Comparison of ENCODE assay signal across 8 cellular contexts in genomic region chr9:136882109-136882946, GRCh38. TPM values are rescaled to one million over a fixed set of nuclear protein-coding genes. Genes with fewer than 3 reads are reported as not detected.
DNase-seq lines count a peak whose midpoint lies in the region; ATAC-seq and TF ChIP-seq lines count a peak whose summit lies in the region.

No MANE protein-coding gene starts in this region.

- H3K4me1 ChIP-seq in CD8-positive, alpha-beta memory T cell (ENCODE audit: insufficient read depth, low read length), result peaks cover 34% of the 10 kb centered on the region

- no peaks in the 10 kb centered on the region for H3K36me3 ChIP-seq in CD8-positive, alpha-beta memory T cell (ENCODE audit: insufficient read depth, low read length)

- H3K27me3 ChIP-seq in CD8-positive, alpha-beta memory T cell (ENCODE audit: insufficient read depth, low read length, poor library complexity, severe bottlenecking), result no peaks in the 10 kb centered on the region

- H3K4me3 ChIP-seq in CD8-positive, alpha-beta memory T cell (ENCODE audit: low read length), result peak overlapping the region; percentile 83

- peak overlapping the region; percentile 72 for H3K27ac ChIP-seq in CD8-positive, alpha-beta memory T cell (ENCODE audit: low read depth, low read length)

- H3K36me3 Mint-ChIP-seq in CD8-positive, alpha-beta memory T cell, result peaks cover 0 to 3% (median 0%) of the 10 kb centered on the region in 3 donors
- H3K36me3 Mint-ChIP-seq in activated naive CD8-positive, alpha-beta T cell, result no peaks in the 10 kb centered on the region

- no peaks in the 10 kb centered on the region for H3K27me3 Mint-ChIP-seq in CD8-positive, alpha-beta memory T cell
- no peaks in the 10 kb centered on the region for H3K27me3 Mint-ChIP-seq in activated naive CD8-positive, alpha-beta T cell

- H3K9me3 ChIP-seq in CD8-positive, alpha-beta memory T cell (ENCODE audit: low read length), result no peaks in the 10 kb centered on the region

- no peaks in the 10 kb centered on the region for H3K9me3 Mint-ChIP-seq in CD8-positive, alpha-beta memory T cell
- H3K9me3 Mint-ChIP-seq in activated naive CD8-positive, alpha-beta T cell (ENCODE audit: low read depth), result no peaks in the 10 kb centered on the region

- H3K4me1 Mint-ChIP-seq in CD8-positive, alpha-beta memory T cell, result peaks cover 22 to 39% (median 22%) of the 10 kb centered on the region in 3 donors
- H3K4me1 Mint-ChIP-seq in activated naive CD8-positive, alpha-beta T cell (ENCODE audit: low read depth), result peaks cover 35% of the 10 kb centered on the region

- ATAC-seq in SK-N-SH treated with all-trans-retinoic acid at 6 μM for 48 hours, result peak; percentile 11; the same call in 2 of the 3 replicates
- ATAC-seq in HG03159 (IDR thresholded peaks at IDR 0.05; ENCODE audit: unreplicated experiment), result no peak

- peak; percentile 57 to 93 (median 85) for DNase-seq in CD8-positive, alpha-beta memory T cell
- DNase-seq in H4 (ENCODE audit: low spot score) (peak; percentile 86), kidney glomerular epithelial cell (lab: John Stamatoyannopoulos, UW) (peak; percentile 72), GF-D8 (lab: John Stamatoyannopoulos, UW) (no peak)
- DNase-seq in stimulated activated CD8-positive, alpha-beta memory T cell treated with anti-CD3 and anti-CD28 coated beads, Interleukin-15, amount 100 ng/mL, for 24 hours (ENCODE audit: low read depth), result peak; percentile 57

- POLR2A ChIA-PET in CD8-positive, alpha-beta memory T cell (lab: Charles Lee), result interaction anchor here (0.5 to 1.7 kb wide), 4 partner anchors 16 to 40 kb away, joined by 3 to 5 read pairs (median 4); partner anchors contain the start of genes AJM1 and EDF1

- H3K27ac Mint-ChIP-seq in CD8-positive, alpha-beta memory T cell, result peak overlapping the region; percentile 89 to 99 (median 94)
- H3K27ac Mint-ChIP-seq in activated naive CD8-positive, alpha-beta T cell, result peak overlapping the region; percentile 94

- CTCF ChIA-PET in CD8-positive, alpha-beta memory T cell (lab: Charles Lee), result interaction anchor here (1.0 to 4.8 kb wide), 7 partner anchors 22 to 163 kb away, joined by 3 to 23 read pairs (median 4); partner anchors contain the start of gene AJM1

- H3K4me3 Mint-ChIP-seq in CD8-positive, alpha-beta memory T cell, result peak overlapping the region; percentile 76 to 93 (median 80)
- H3K4me3 Mint-ChIP-seq in activated naive CD8-positive, alpha-beta T cell, result peak overlapping the region; percentile 83

TF ChIP-seq in SK-N-SH treated with all-trans-retinoic acid at 6 μM for 48 hours, 23 proteins besides CTCF, POLR2A, EP300 and RAD21:
- TF ChIP-seq, protein P1, sequence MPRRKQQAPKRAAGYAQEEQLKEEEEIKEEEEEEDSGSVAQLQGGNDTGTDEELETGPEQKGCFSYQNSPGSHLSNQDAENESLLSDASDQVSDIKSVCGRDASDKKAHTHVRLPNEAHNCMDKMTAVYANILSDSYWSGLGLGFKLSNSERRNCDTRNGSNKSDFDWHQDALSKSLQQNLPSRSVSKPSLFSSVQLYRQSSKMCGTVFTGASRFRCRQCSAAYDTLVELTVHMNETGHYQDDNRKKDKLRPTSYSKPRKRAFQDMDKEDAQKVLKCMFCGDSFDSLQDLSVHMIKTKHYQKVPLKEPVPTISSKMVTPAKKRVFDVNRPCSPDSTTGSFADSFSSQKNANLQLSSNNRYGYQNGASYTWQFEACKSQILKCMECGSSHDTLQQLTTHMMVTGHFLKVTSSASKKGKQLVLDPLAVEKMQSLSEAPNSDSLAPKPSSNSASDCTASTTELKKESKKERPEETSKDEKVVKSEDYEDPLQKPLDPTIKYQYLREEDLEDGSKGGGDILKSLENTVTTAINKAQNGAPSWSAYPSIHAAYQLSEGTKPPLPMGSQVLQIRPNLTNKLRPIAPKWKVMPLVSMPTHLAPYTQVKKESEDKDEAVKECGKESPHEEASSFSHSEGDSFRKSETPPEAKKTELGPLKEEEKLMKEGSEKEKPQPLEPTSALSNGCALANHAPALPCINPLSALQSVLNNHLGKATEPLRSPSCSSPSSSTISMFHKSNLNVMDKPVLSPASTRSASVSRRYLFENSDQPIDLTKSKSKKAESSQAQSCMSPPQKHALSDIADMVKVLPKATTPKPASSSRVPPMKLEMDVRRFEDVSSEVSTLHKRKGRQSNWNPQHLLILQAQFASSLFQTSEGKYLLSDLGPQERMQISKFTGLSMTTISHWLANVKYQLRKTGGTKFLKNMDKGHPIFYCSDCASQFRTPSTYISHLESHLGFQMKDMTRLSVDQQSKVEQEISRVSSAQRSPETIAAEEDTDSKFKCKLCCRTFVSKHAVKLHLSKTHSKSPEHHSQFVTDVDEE (CRISPR knock-in tag; IDR thresholded peaks at IDR 0.05), result no peak
- TF ChIP-seq, protein P2, sequence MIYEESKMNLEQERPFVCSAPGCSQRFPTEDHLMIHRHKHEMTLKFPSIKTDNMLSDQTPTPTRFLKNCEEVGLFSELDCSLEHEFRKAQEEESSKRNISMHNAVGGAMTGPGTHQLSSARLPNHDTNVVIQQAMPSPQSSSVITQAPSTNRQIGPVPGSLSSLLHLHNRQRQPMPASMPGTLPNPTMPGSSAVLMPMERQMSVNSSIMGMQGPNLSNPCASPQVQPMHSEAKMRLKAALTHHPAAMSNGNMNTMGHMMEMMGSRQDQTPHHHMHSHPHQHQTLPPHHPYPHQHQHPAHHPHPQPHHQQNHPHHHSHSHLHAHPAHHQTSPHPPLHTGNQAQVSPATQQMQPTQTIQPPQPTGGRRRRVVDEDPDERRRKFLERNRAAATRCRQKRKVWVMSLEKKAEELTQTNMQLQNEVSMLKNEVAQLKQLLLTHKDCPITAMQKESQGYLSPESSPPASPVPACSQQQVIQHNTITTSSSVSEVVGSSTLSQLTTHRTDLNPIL (CRISPR knock-in tag; IDR thresholded peaks at IDR 0.05; ENCODE audit: low read depth), result no peak
- TF ChIP-seq RARB (CRISPR knock-in tag; IDR thresholded peaks at IDR 0.05) (no peak), SNAI2 (CRISPR knock-in tag; IDR thresholded peaks at IDR 0.05) (no peak), ZNF565 (CRISPR knock-in tag; conservative IDR thresholded peaks at IDR 0.05; ENCODE audit: low read depth) (no peak), ZNF8 (CRISPR knock-in tag; IDR thresholded peaks at IDR 0.05) (no peak), TCF4 (CRISPR knock-in tag; IDR thresholded peaks at IDR 0.05; ENCODE audit: borderline replicate concordance) (no peak), GLIS3 (CRISPR knock-in tag; IDR thresholded peaks at IDR 0.05) (no peak), ZC3H10 (CRISPR knock-in tag; IDR thresholded peaks at IDR 0.05) (no peak), PPARA (CRISPR knock-in tag; IDR thresholded peaks at IDR 0.05; ENCODE audit: borderline replicate concordance) (no peak), ESRRG (CRISPR knock-in tag; IDR thresholded peaks at IDR 0.05) (no peak), ISL1 (CRISPR knock-in tag; IDR thresholded peaks at IDR 0.05) (no peak)
- TF ChIP-seq, protein P3, sequence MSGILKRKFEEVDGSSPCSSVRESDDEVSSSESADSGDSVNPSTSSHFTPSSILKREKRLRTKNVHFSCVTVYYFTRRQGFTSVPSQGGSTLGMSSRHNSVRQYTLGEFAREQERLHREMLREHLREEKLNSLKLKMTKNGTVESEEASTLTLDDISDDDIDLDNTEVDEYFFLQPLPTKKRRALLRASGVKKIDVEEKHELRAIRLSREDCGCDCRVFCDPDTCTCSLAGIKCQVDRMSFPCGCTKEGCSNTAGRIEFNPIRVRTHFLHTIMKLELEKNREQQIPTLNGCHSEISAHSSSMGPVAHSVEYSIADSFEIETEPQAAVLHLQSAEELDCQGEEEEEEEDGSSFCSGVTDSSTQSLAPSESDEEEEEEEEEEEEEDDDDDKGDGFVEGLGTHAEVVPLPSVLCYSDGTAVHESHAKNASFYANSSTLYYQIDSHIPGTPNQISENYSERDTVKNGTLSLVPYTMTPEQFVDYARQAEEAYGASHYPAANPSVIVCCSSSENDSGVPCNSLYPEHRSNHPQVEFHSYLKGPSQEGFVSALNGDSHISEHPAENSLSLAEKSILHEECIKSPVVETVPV (CRISPR knock-in tag; IDR thresholded peaks at IDR 0.05), result no peak
- TF ChIP-seq, protein P4, sequence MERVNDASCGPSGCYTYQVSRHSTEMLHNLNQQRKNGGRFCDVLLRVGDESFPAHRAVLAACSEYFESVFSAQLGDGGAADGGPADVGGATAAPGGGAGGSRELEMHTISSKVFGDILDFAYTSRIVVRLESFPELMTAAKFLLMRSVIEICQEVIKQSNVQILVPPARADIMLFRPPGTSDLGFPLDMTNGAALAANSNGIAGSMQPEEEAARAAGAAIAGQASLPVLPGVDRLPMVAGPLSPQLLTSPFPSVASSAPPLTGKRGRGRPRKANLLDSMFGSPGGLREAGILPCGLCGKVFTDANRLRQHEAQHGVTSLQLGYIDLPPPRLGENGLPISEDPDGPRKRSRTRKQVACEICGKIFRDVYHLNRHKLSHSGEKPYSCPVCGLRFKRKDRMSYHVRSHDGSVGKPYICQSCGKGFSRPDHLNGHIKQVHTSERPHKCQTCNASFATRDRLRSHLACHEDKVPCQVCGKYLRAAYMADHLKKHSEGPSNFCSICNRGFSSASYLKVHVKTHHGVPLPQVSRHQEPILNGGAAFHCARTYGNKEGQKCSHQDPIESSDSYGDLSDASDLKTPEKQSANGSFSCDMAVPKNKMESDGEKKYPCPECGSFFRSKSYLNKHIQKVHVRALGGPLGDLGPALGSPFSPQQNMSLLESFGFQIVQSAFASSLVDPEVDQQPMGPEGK (CRISPR knock-in tag; IDR thresholded peaks at IDR 0.05; ENCODE audit: borderline replicate concordance), result no peak

RNA-seq across cellular contexts. Expression of gene TRAF2, which starts 4.0 kb away (rescaled TPM):
- total RNA-seq in CD8-positive, alpha-beta memory T cell, result 10 to 100 TPM; 53.2 to 60.5 TPM
- 23.1 TPM for polyA plus RNA-seq in CD8-positive, alpha-beta memory T cell
- total RNA-seq in H4 (2014; rRNA removed; shearing (Covaris generic)), result 8.1 and 11.3 TPM in 2 replicates

RNA-seq across cellular contexts. Expression of gene EDF1, which starts 16.2 kb away (rescaled TPM):
- 100 to 1,000 TPM; 354 to 356 TPM for total RNA-seq in CD8-positive, alpha-beta memory T cell
- polyA plus RNA-seq in CD8-positive, alpha-beta memory T cell, result 476 TPM
- total RNA-seq in H4 (2014; rRNA removed; shearing (Covaris generic)), result 458 and 510 TPM in 2 replicates

RNA-seq across cellular contexts. Expression of gene MAMDC4, which starts 30.2 kb away (rescaled TPM):
- total RNA-seq in CD8-positive, alpha-beta memory T cell, result 10 to 100 TPM; 12.2 to 12.9 TPM
- polyA plus RNA-seq in CD8-positive, alpha-beta memory T cell, result not detected
- total RNA-seq in H4 (2014; rRNA removed; shearing (Covaris generic)), result 0.12 and 0.15 TPM in 2 replicates

RNA-seq across cellular contexts. Expression of gene PHPT1, which starts 33.1 kb away (rescaled TPM):
- total RNA-seq in CD8-positive, alpha-beta memory T cell, result 100 to 1,000 TPM; 108 to 110 TPM
- polyA plus RNA-seq in CD8-positive, alpha-beta memory T cell, result 100.0 TPM
- total RNA-seq in H4 (2014; rRNA removed; shearing (Covaris generic)), result 100 and 119 TPM in 2 replicates

RNA-seq across cellular contexts. Expression of gene AJM1, which starts 40.0 kb away (rescaled TPM):
- total RNA-seq in CD8-positive, alpha-beta memory T cell, result 1 to 10 TPM; 3.2 TPM
- 0.39 TPM for polyA plus RNA-seq in CD8-positive, alpha-beta memory T cell
- total RNA-seq in H4 (2014; rRNA removed; shearing (Covaris generic)), result 0.06 and 0.21 TPM in 2 replicates

Comparison
In these comparisons a context has a peak if more than half of its experiments do, and no peak if none do; other contexts are left out.
1. RNA of gene MAMDC4, which starts 30.2 kb away (total RNA-seq): 12.2 to 12.9 TPM in CD8-positive, alpha-beta memory T cell; 0.12 to 0.15 TPM in H4; every median in the first group is over 10 times any median in the second.